ENCODE assay signal across 8 cellular contexts in the genomic region with DNA sequence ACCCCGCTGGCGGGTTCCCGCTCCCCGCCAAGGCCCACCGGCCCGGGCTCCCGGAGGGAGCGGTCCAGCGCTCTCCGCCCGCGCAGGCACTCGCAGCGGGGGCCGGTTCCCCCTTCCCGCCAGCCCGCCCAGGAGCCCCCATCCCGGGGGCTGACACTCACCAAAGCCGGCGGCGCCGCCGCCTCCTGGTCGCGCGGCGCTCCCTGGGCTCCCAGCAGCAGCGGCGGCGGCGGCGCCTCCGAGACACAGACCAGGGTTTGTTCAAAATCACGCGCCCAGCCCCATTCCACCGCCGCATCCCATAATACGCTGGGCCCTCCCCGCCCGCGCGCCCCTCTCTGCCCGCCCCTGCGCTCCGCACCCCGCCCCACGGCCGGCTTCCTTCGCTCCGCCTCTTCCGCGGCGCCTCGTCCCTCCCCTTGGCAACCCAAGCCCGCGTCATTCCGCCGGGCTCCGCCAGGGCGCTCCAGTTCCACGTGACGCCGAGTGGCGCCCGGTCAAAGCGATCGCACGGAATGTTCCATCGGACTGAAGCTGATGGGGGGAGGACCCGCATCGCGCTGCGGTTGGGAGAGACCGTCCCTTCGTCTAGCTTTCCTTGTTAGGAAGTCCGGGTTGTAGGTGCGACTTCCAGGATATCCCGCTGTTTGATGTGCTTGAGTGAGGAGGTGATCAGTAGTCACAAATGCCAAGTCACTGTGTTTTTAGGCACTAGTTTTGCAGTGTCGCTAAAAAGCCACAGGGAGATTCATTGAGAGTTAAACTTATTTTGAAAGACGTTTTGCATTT. TPM values are rescaled to one million over a fixed set of nuclear protein-coding genes. Genes with fewer than 3 reads are reported as not detected.
A peak's percentile ranks its signal among the peaks of the same experiment; 100 is the strongest.
DNase-seq lines count a peak whose midpoint lies in the region; ATAC-seq and TF ChIP-seq lines count a peak whose summit lies in the region.

No MANE protein-coding gene starts in this region.

- no peaks in the 10 kb centered on the region for H3K27me3 ChIP-seq in left lung

- DNase-seq in C1 segment of cervical spinal cord (lab: John Stamatoyannopoulos, UW), result peak; percentile 87 to 99 (median 98)
- DNase-seq in NCI-H526 (lab: John Stamatoyannopoulos, UW), result peak; percentile 93 to 96
- DNase-seq in activated CD4-positive, alpha-beta T cell treated with anti-CD3 and anti-CD28 coated beads, Interleukin-2, amount 10 ng/mL, durations not matched to agents 7 days and 5 days, result peak; percentile 96
- peak; percentile 98 to 100 for DNase-seq in left lung
- DNase-seq in stimulated activated CD4-positive, alpha-beta T cell treated with anti-CD3 and anti-CD28 coated beads, Interleukin-2, amount 100 ng/mL, for 48 hours, result peak; percentile 95 to 97

- H3K36me3 ChIP-seq in left lung, result no peaks in the 10 kb centered on the region

- peak overlapping the region; percentile 96 for H3K27ac Mint-ChIP-seq in activated CD4-positive, alpha-beta T cell treated with anti-CD3 and anti-CD28 coated beads, Interleukin-2, amount 10 ng/mL, durations not matched to agents 7 days and 5 days
- H3K27ac Mint-ChIP-seq in dendritic cell treated with granulocyte-macrophage colony-stimulating factor and Interleukin-4, amounts not matched to agents 40 ng/mL and 50 ng/mL, for 4 days, result peak overlapping the region; percentile 95

- H3K9me3 ChIP-seq in left lung, result no peaks in the 10 kb centered on the region

- CTCF ChIA-PET in activated CD4-positive, alpha-beta T cell treated with anti-CD3 and anti-CD28 coated beads, Interleukin-2, amount 10 ng/mL, durations not matched to agents 7 days and 5 days (lab: Charles Lee), result interaction anchor here (0.7 to 2.6 kb wide), 10 partner anchors 14 to 242 kb away, joined by 3 to 21 read pairs (median 4); a partner anchor contains a TSS

- no peaks in the 10 kb centered on the region for H3K9me3 Mint-ChIP-seq in activated CD4-positive, alpha-beta T cell treated with anti-CD3 and anti-CD28 coated beads, Interleukin-2, amount 10 ng/mL, durations not matched to agents 7 days and 5 days
- no peaks in the 10 kb centered on the region for H3K9me3 Mint-ChIP-seq in dendritic cell treated with granulocyte-macrophage colony-stimulating factor and Interleukin-4, amounts not matched to agents 40 ng/mL and 50 ng/mL, for 4 days

- peak overlapping the region; percentile 82 to 88 for H3K4me3 ChIP-seq in left lung

- peaks cover 10 to 46% of the 10 kb centered on the region in 2 donors for H3K4me1 ChIP-seq in left lung

- H3K4me1 Mint-ChIP-seq in activated CD4-positive, alpha-beta T cell treated with anti-CD3 and anti-CD28 coated beads, Interleukin-2, amount 10 ng/mL, durations not matched to agents 7 days and 5 days, result peaks cover 36% of the 10 kb centered on the region
- peaks cover 33% of the 10 kb centered on the region for H3K4me1 Mint-ChIP-seq in dendritic cell treated with granulocyte-macrophage colony-stimulating factor and Interleukin-4, amounts not matched to agents 40 ng/mL and 50 ng/mL, for 4 days (ENCODE audit: low read depth)

- POLR2A ChIA-PET in activated CD4-positive, alpha-beta T cell treated with anti-CD3 and anti-CD28 coated beads, Interleukin-2, amount 10 ng/mL, durations not matched to agents 7 days and 5 days (lab: Charles Lee), result interaction anchor here (0.6 to 0.9 kb wide), 2 partner anchors 22 to 114 kb away, joined by 3 to 9 read pairs; a partner anchor contains a TSS

- peak; percentile 45 to 81 for TF ChIP-seq CTCF in left lung (IDR thresholded peaks at IDR 0.05)

- peak overlapping the region; percentile 89 for H3K4me3 Mint-ChIP-seq in activated CD4-positive, alpha-beta T cell treated with anti-CD3 and anti-CD28 coated beads, Interleukin-2, amount 10 ng/mL, durations not matched to agents 7 days and 5 days
- H3K4me3 Mint-ChIP-seq in dendritic cell treated with granulocyte-macrophage colony-stimulating factor and Interleukin-4, amounts not matched to agents 40 ng/mL and 50 ng/mL, for 4 days, result peak overlapping the region; percentile 86

- peak overlapping the region; percentile 88 to 92 for H3K27ac ChIP-seq in left lung

- H3K36me3 Mint-ChIP-seq in activated CD4-positive, alpha-beta T cell treated with anti-CD3 and anti-CD28 coated beads, Interleukin-2, amount 10 ng/mL, durations not matched to agents 7 days and 5 days (ENCODE audit: low read depth), result peaks cover 9% of the 10 kb centered on the region
- H3K36me3 Mint-ChIP-seq in dendritic cell treated with granulocyte-macrophage colony-stimulating factor and Interleukin-4, amounts not matched to agents 40 ng/mL and 50 ng/mL, for 4 days (ENCODE audit: low read depth), result peaks cover 7% of the 10 kb centered on the region

- intact Hi-C loops in dendritic cell treated with granulocyte-macrophage colony-stimulating factor and Interleukin-4, amounts not matched to agents 40 ng/mL and 50 ng/mL, for 4 days (cut with micrococcal nuclease), result loop anchor here (1.0 to 5.0 kb wide), 3 partner anchors 21 to 641 kb away; a partner anchor contains a TSS
- intact Hi-C loops in left lung (cut with DNase I), result no loop called here

- peak; percentile 88 for ATAC-seq in GM19324 (IDR thresholded peaks at IDR 0.05; ENCODE audit: low FRiP score, unreplicated experiment)
- peak; percentile 77 for ATAC-seq in HG03469 (IDR thresholded peaks at IDR 0.05; ENCODE audit: unreplicated experiment)
- ATAC-seq in left lung, result peak; percentile 96

- no peaks in the 10 kb centered on the region for H3K27me3 Mint-ChIP-seq in activated CD4-positive, alpha-beta T cell treated with anti-CD3 and anti-CD28 coated beads, Interleukin-2, amount 10 ng/mL, durations not matched to agents 7 days and 5 days
- H3K27me3 Mint-ChIP-seq in dendritic cell treated with granulocyte-macrophage colony-stimulating factor and Interleukin-4, amounts not matched to agents 40 ng/mL and 50 ng/mL, for 4 days, result no peaks in the 10 kb centered on the region

RNA-seq across cellular contexts. Expression of a gene that starts 2.2 kb away (rescaled TPM):
- total RNA-seq in activated CD4-positive, alpha-beta T cell treated with anti-CD3 and anti-CD28 coated beads, Interleukin-2, amount 10 ng/mL, durations not matched to agents 7 days and 5 days, result 10 to 100 TPM; 39.1 to 48.1 TPM
- total RNA-seq in left lung, result 10 to 100 TPM; 10.3 to 13.6 TPM

RNA-seq across cellular contexts. Expression of a gene that starts 22.2 kb away (rescaled TPM):
- total RNA-seq in activated CD4-positive, alpha-beta T cell treated with anti-CD3 and anti-CD28 coated beads, Interleukin-2, amount 10 ng/mL, durations not matched to agents 7 days and 5 days, result 10 to 100 TPM; 28.0 to 29.3 TPM
- total RNA-seq in left lung, result 10 to 100 TPM; 27.8 to 30.9 TPM

Comparison
In these comparisons a context has a peak if more than half of its experiments do, and no peak if none do; other contexts are left out.
1. Peak in every context shown above with its lines: DNase-seq, ATAC-seq, H3K4me3 ChIP-seq and H3K27ac ChIP-seq.